1 cellular context compared by ENCODE assay signal in genomic region chr10:113091921-113092320, GRCh38.
TF ChIP-seq lines count a peak whose summit lies in the region.

No MANE protein-coding gene starts in this region.

TF ChIP-seq in K562, 482 proteins besides CTCF, POLR2A, EP300 and RAD21 (continues in another document):
- TF ChIP-seq, protein P1, sequence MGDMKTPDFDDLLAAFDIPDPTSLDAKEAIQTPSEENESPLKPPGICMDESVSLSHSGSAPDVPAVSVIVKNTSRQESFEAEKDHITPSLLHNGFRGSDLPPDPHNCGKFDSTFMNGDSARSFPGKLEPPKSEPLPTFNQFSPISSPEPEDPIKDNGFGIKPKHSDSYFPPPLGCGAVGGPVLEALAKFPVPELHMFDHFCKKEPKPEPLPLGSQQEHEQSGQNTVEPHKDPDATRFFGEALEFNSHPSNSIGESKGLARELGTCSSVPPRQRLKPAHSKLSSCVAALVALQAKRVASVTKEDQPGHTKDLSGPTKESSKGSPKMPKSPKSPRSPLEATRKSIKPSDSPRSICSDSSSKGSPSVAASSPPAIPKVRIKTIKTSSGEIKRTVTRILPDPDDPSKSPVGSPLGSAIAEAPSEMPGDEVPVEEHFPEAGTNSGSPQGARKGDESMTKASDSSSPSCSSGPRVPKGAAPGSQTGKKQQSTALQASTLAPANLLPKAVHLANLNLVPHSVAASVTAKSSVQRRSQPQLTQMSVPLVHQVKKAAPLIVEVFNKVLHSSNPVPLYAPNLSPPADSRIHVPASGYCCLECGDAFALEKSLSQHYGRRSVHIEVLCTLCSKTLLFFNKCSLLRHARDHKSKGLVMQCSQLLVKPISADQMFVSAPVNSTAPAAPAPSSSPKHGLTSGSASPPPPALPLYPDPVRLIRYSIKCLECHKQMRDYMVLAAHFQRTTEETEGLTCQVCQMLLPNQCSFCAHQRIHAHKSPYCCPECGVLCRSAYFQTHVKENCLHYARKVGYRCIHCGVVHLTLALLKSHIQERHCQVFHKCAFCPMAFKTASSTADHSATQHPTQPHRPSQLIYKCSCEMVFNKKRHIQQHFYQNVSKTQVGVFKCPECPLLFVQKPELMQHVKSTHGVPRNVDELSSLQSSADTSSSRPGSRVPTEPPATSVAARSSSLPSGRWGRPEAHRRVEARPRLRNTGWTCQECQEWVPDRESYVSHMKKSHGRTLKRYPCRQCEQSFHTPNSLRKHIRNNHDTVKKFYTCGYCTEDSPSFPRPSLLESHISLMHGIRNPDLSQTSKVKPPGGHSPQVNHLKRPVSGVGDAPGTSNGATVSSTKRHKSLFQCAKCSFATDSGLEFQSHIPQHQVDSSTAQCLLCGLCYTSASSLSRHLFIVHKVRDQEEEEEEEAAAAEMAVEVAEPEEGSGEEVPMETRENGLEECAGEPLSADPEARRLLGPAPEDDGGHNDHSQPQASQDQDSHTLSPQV (IDR thresholded peaks at IDR 0.05) = peak; percentile 34; the same call in 1 of the 2 replicates
- peak; percentile 81 for TF ChIP-seq ARID1B (IDR thresholded peaks at IDR 0.05)
- 0 out of 2 replicates have a peak, but pooled peaks have one; percentile 13 for TF ChIP-seq SOX6 (IDR thresholded peaks at IDR 0.05)
- peak; percentile 69 for TF ChIP-seq TEAD4 (IDR thresholded peaks at IDR 0.05; ENCODE audit: low read length)
- TF ChIP-seq TEAD4 (CRISPR knock-in tag; IDR thresholded peaks at IDR 0.05; ENCODE audit: borderline replicate concordance) = no peak
- TF ChIP-seq, protein P2, sequence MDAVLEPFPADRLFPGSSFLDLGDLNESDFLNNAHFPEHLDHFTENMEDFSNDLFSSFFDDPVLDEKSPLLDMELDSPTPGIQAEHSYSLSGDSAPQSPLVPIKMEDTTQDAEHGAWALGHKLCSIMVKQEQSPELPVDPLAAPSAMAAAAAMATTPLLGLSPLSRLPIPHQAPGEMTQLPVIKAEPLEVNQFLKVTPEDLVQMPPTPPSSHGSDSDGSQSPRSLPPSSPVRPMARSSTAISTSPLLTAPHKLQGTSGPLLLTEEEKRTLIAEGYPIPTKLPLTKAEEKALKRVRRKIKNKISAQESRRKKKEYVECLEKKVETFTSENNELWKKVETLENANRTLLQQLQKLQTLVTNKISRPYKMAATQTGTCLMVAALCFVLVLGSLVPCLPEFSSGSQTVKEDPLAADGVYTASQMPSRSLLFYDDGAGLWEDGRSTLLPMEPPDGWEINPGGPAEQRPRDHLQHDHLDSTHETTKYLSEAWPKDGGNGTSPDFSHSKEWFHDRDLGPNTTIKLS (IDR thresholded peaks at IDR 0.05; ENCODE audit: borderline replicate concordance, low read depth) = no peak
- no peak for TF ChIP-seq PBX2 (CRISPR knock-in tag; IDR thresholded peaks at IDR 0.05; ENCODE audit: low read depth)
- TF ChIP-seq PBX2 (tag; conservative IDR thresholded peaks at IDR 0.05; ENCODE audit: low read depth) = peak; percentile 92
- TF ChIP-seq DPF2 (IDR thresholded peaks at IDR 0.05) = peak; percentile 65
- TF ChIP-seq CBFA2T3 (IDR thresholded peaks at IDR 0.05) = peak; percentile 82
- peak; percentile 25; the same call in 1 of the 2 replicates for TF ChIP-seq FOXM1 (IDR thresholded peaks at IDR 0.05; ENCODE audit: low read depth)
- no peak for TF ChIP-seq FOXM1 (CRISPR knock-in tag; IDR thresholded peaks at IDR 0.05; ENCODE audit: low read depth)
- TF ChIP-seq MAFK (IDR thresholded peaks at IDR 0.05; ENCODE audit: low read length) = 0 out of 2 replicates have a peak, but pooled peaks have one; percentile 2
- no peak for TF ChIP-seq PHB (CRISPR knock-in tag; IDR thresholded peaks at IDR 0.05)
- peak; percentile 93 for TF ChIP-seq MEIS2 (IDR thresholded peaks at IDR 0.05; ENCODE audit: partially characterized antibody)
- 0 out of 2 replicates have a peak, but pooled peaks have one; percentile 25 for TF ChIP-seq SMARCC2 (IDR thresholded peaks at IDR 0.05; ENCODE audit: low read depth)
- TF ChIP-seq CEBPG (CRISPR knock-in tag; IDR thresholded peaks at IDR 0.05) = no peak
- TF ChIP-seq CEBPG (tag; conservative IDR thresholded peaks at IDR 0.05 in 1 of 2, IDR thresholded peaks at IDR 0.05 in 1 of 2) = no peak
- peak; percentile 9; the same call in 1 of the 2 replicates for TF ChIP-seq ZNF316 (IDR thresholded peaks at IDR 0.05)
- TF ChIP-seq ZNF445 (CRISPR knock-in tag; IDR thresholded peaks at IDR 0.05; ENCODE audit: low read depth) = no peak
- peak; percentile 51 for TF ChIP-seq PKNOX1 (IDR thresholded peaks at IDR 0.05)
- peak; percentile 69 for TF ChIP-seq MAFG (tag; conservative IDR thresholded peaks at IDR 0.05)
- TF ChIP-seq, protein P3, sequence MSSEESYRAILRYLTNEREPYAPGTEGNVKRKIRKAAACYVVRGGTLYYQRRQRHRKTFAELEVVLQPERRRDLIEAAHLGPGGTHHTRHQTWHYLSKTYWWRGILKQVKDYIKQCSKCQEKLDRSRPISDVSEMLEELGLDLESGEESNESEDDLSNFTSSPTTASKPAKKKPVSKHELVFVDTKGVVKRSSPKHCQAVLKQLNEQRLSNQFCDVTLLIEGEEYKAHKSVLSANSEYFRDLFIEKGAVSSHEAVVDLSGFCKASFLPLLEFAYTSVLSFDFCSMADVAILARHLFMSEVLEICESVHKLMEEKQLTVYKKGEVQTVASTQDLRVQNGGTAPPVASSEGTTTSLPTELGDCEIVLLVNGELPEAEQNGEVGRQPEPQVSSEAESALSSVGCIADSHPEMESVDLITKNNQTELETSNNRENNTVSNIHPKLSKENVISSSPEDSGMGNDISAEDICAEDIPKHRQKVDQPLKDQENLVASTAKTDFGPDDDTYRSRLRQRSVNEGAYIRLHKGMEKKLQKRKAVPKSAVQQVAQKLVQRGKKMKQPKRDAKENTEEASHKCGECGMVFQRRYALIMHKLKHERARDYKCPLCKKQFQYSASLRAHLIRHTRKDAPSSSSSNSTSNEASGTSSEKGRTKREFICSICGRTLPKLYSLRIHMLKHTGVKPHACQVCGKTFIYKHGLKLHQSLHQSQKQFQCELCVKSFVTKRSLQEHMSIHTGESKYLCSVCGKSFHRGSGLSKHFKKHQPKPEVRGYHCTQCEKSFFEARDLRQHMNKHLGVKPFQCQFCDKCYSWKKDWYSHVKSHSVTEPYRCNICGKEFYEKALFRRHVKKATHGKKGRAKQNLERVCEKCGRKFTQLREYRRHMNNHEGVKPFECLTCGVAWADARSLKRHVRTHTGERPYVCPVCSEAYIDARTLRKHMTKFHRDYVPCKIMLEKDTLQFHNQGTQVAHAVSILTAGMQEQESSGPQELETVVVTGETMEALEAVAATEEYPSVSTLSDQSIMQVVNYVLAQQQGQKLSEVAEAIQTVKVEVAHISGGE (CRISPR knock-in tag; IDR thresholded peaks at IDR 0.05) = no peak
- TF ChIP-seq CREB5 (CRISPR knock-in tag; IDR thresholded peaks at IDR 0.05) = no peak
- peak; percentile 48; the same call in 1 of the 2 replicates for TF ChIP-seq C11orf30 (IDR thresholded peaks at IDR 0.05; ENCODE audit: low read depth)
- TF ChIP-seq, protein P4, sequence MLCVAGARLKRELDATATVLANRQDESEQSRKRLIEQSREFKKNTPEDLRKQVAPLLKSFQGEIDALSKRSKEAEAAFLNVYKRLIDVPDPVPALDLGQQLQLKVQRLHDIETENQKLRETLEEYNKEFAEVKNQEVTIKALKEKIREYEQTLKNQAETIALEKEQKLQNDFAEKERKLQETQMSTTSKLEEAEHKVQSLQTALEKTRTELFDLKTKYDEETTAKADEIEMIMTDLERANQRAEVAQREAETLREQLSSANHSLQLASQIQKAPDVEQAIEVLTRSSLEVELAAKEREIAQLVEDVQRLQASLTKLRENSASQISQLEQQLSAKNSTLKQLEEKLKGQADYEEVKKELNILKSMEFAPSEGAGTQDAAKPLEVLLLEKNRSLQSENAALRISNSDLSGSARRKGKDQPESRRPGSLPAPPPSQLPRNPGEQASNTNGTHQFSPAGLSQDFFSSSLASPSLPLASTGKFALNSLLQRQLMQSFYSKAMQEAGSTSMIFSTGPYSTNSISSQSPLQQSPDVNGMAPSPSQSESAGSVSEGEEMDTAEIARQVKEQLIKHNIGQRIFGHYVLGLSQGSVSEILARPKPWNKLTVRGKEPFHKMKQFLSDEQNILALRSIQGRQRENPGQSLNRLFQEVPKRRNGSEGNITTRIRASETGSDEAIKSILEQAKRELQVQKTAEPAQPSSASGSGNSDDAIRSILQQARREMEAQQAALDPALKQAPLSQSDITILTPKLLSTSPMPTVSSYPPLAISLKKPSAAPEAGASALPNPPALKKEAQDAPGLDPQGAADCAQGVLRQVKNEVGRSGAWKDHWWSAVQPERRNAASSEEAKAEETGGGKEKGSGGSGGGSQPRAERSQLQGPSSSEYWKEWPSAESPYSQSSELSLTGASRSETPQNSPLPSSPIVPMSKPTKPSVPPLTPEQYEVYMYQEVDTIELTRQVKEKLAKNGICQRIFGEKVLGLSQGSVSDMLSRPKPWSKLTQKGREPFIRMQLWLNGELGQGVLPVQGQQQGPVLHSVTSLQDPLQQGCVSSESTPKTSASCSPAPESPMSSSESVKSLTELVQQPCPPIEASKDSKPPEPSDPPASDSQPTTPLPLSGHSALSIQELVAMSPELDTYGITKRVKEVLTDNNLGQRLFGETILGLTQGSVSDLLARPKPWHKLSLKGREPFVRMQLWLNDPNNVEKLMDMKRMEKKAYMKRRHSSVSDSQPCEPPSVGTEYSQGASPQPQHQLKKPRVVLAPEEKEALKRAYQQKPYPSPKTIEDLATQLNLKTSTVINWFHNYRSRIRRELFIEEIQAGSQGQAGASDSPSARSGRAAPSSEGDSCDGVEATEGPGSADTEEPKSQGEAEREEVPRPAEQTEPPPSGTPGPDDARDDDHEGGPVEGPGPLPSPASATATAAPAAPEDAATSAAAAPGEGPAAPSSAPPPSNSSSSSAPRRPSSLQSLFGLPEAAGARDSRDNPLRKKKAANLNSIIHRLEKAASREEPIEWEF (CRISPR knock-in tag; IDR thresholded peaks at IDR 0.05) = no peak
- no peak for TF ChIP-seq HMG20B (CRISPR knock-in tag; IDR thresholded peaks at IDR 0.05)
- peak; percentile 59 for TF ChIP-seq NFE2 (IDR thresholded peaks at IDR 0.05; ENCODE audit: low read depth)
- TF ChIP-seq BMI1 (IDR thresholded peaks at IDR 0.05; ENCODE audit: low read length) = no peak
- TF ChIP-seq, protein P5, sequence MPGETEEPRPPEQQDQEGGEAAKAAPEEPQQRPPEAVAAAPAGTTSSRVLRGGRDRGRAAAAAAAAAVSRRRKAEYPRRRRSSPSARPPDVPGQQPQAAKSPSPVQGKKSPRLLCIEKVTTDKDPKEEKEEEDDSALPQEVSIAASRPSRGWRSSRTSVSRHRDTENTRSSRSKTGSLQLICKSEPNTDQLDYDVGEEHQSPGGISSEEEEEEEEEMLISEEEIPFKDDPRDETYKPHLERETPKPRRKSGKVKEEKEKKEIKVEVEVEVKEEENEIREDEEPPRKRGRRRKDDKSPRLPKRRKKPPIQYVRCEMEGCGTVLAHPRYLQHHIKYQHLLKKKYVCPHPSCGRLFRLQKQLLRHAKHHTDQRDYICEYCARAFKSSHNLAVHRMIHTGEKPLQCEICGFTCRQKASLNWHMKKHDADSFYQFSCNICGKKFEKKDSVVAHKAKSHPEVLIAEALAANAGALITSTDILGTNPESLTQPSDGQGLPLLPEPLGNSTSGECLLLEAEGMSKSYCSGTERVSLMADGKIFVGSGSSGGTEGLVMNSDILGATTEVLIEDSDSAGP (CRISPR knock-in tag; IDR thresholded peaks at IDR 0.05) = no peak
- 0 out of 2 replicates have a peak, but pooled peaks have one; percentile 19 for TF ChIP-seq CTBP1 (IDR thresholded peaks at IDR 0.05; ENCODE audit: borderline replicate concordance)
- TF ChIP-seq TBL1XR1 (IDR thresholded peaks at IDR 0.05; ENCODE audit: low read length in 2 of 2) = 0 out of 4 replicates have a peak, but pooled peaks of 1 of the 2 experiments have one; percentile 18
- peak; percentile 54 for TF ChIP-seq MTA2 (IDR thresholded peaks at IDR 0.05; ENCODE audit: low read depth)
- TF ChIP-seq CBFA2T2 (conservative IDR thresholded peaks at IDR 0.05) = peak; percentile 71
- TF ChIP-seq NCOR1 (IDR thresholded peaks at IDR 0.05) = peak; percentile 77
- peak; percentile 80 for TF ChIP-seq TAL1 (IDR thresholded peaks at IDR 0.05)
- TF ChIP-seq TCF3 (CRISPR knock-in tag; IDR thresholded peaks at IDR 0.05) = peak; percentile 66
